ENCODE assay signal across 9 cellular contexts in genomic region chr3:58434990-58435389, GRCh38. TPM values are rescaled to one million over a fixed set of nuclear protein-coding genes. Genes with fewer than 3 reads are reported as not detected.
DNase-seq lines count a peak whose midpoint lies in the region; ATAC-seq, FAIRE-seq and TF ChIP-seq lines count a peak whose summit lies in the region.
"Had no signal": no experiment of that assay in that cellular context is flagged by ENCODE, and none has a peak within 500 bp of the region (broad histone marks: within the 10 kb centered on the region; RNA-seq: fewer than 3 reads in every experiment).

No MANE protein-coding gene starts in this region.

- peaks cover 0 to 7% of the 10 kb centered on the region in 2 donors for H3K27me3 Mint-ChIP-seq in natural killer cell (ENCODE audit: low read depth in 2 of 2)
- no peaks in the 10 kb centered on the region for H3K27me3 Mint-ChIP-seq in natural killer cell treated with Interleukin-12 subunit alpha and Interleukin-12 subunit beta and Interleukin-15 and Interleukin-18, amount 100 ng/mL, for 72 hours

- no peak for ATAC-seq in natural killer cell
- no peak for ATAC-seq in natural killer cell treated with Interleukin-12 subunit alpha and Interleukin-12 subunit beta and Interleukin-15 and Interleukin-18, amount 100 ng/mL, for 72 hours
- ATAC-seq in GM19324 (IDR thresholded peaks at IDR 0.05; ENCODE audit: low FRiP score, unreplicated experiment) = no peak
- no peak for ATAC-seq in lower lobe of right lung
- no peak for ATAC-seq in HG03139 (IDR thresholded peaks at IDR 0.05; ENCODE audit: unreplicated experiment)

- peaks cover 19 to 22% of the 10 kb centered on the region in 2 donors for H3K4me1 Mint-ChIP-seq in natural killer cell
- H3K4me1 Mint-ChIP-seq in natural killer cell treated with Interleukin-12 subunit alpha and Interleukin-12 subunit beta and Interleukin-15 and Interleukin-18, amount 100 ng/mL, for 72 hours (ENCODE audit: low read depth in 2 of 2) = peaks cover 19 to 23% of the 10 kb centered on the region in 2 donors

- no peak for FAIRE-seq in bronchial epithelial cell (lab: Jason Lieb, UNC)

- H3K27me3 ChIP-seq in bronchial epithelial cell (ENCODE audit: control insufficient read depth, insufficient read depth, low read length) (no peaks in the 10 kb centered on the region), lower lobe of right lung (ENCODE audit: low read depth) (no peaks in the 10 kb centered on the region)

- no peaks in the 10 kb centered on the region for H3K9me3 Mint-ChIP-seq in natural killer cell
- no peaks in the 10 kb centered on the region for H3K9me3 Mint-ChIP-seq in natural killer cell treated with Interleukin-12 subunit alpha and Interleukin-12 subunit beta and Interleukin-15 and Interleukin-18, amount 100 ng/mL, for 72 hours

- no peak overlapping the region for H3K4me3 ChIP-seq in bronchial epithelial cell (ENCODE audit: low read depth, low read length)
- no peak overlapping the region for H3K4me3 ChIP-seq in lower lobe of right lung

- no peak overlapping the region for H3K27ac ChIP-seq in lower lobe of right lung

- peak overlapping the region; percentile 2 for H3K4me3 Mint-ChIP-seq in natural killer cell
- no peak overlapping the region for H3K4me3 Mint-ChIP-seq in natural killer cell treated with Interleukin-12 subunit alpha and Interleukin-12 subunit beta and Interleukin-15 and Interleukin-18, amount 100 ng/mL, for 72 hours

- no peak overlapping the region for H3K27ac Mint-ChIP-seq in natural killer cell
- peak overlapping the region in 1 of 2 donors; percentile 17 for H3K27ac Mint-ChIP-seq in natural killer cell treated with Interleukin-12 subunit alpha and Interleukin-12 subunit beta and Interleukin-15 and Interleukin-18, amount 100 ng/mL, for 72 hours

- no peaks in the 10 kb centered on the region for H3K36me3 Mint-ChIP-seq in natural killer cell
- peaks cover 5% of the 10 kb centered on the region for H3K36me3 Mint-ChIP-seq in natural killer cell treated with Interleukin-12 subunit alpha and Interleukin-12 subunit beta and Interleukin-15 and Interleukin-18, amount 100 ng/mL, for 72 hours

- H3K9me3 ChIP-seq in lower lobe of right lung = no peaks in the 10 kb centered on the region

- peaks cover 38% of the 10 kb centered on the region for H3K4me1 ChIP-seq in lower lobe of right lung

- no peak for DNase-seq in natural killer cell
- DNase-seq in natural killer cell treated with Interleukin-12 subunit alpha and Interleukin-12 subunit beta and Interleukin-15 and Interleukin-18, amount 100 ng/mL, for 72 hours (ENCODE audit: low spot score) = no peak
- peak; percentile 54 for DNase-seq in bronchial epithelial cell (ENCODE audit: low read depth)
- DNase-seq in kidney tubule cell (ENCODE audit: low spot score) = peak; percentile 70
- no peak for DNase-seq in lower lobe of right lung
- DNase-seq in activated CD4-positive, alpha-beta T cell treated with anti-CD3 and anti-CD28 coated beads for 48 hours = no peak
- DNase-seq: midbrain had no signal

- TF ChIP-seq CTCF in natural killer cell (IDR thresholded peaks at IDR 0.05) (no peak), bronchial epithelial cell (IDR thresholded peaks at IDR 0.05; ENCODE audit: insufficient read depth, low read length, severe bottlenecking) (no peak), lower lobe of right lung (IDR thresholded peaks at IDR 0.05) (no peak)

- H3K36me3 ChIP-seq in bronchial epithelial cell (ENCODE audit: control insufficient read depth, insufficient read depth, low read length) (peaks cover 4% of the 10 kb centered on the region), lower lobe of right lung (peaks cover 22% of the 10 kb centered on the region)

- intact Hi-C loops in natural killer cell (cut with micrococcal nuclease) = no loop called here
- intact Hi-C loops in lower lobe of right lung (cut with DNase I) = no loop called here

RNA-seq across cellular contexts. Expression of gene PDHB, which starts 1.4 kb away (rescaled TPM):
- 10 to 100 TPM; 33.7 to 52.4 (median 39.9) TPM for total RNA-seq in natural killer cell
- total RNA-seq in natural killer cell treated with Interleukin-12 subunit alpha and Interleukin-12 subunit beta and Interleukin-15 and Interleukin-18, amount 100 ng/mL, for 72 hours = 10 to 100 TPM; 30.6 to 41.7 TPM
- 32.4 and 37.5 TPM in 2 replicates for total RNA-seq in bronchial epithelial cell
- total RNA-seq in lower lobe of right lung = 47.7 TPM

RNA-seq across cellular contexts. Expression of gene KCTD6, which starts 56.9 kb away (rescaled TPM):
- total RNA-seq in natural killer cell (10 to 100 TPM in 1 of 3 donors, 1 to 10 TPM in 2; 4.5 to 12.9 (median 7.5) TPM), bronchial epithelial cell (3.9 and 5.0 TPM in 2 replicates), lower lobe of right lung (8.2 TPM)
- total RNA-seq in natural killer cell treated with Interleukin-12 subunit alpha and Interleukin-12 subunit beta and Interleukin-15 and Interleukin-18, amount 100 ng/mL, for 72 hours = 1 to 10 TPM; 4.0 to 5.3 TPM

Comparison
In these comparisons a context has a peak if more than half of its experiments do, and no peak if none do; other contexts are left out.
1. DNase-seq: peak in bronchial epithelial cell (single experiment) and kidney tubule cell (single experiment); none in natural killer cell (single experiment), natural killer cell treated with Interleukin-12 subunit alpha and Interleukin-12 subunit beta and Interleukin-15 and Interleukin-18, amount 100 ng/mL, for 72 hours (single experiment), lower lobe of right lung (single experiment) and activated CD4-positive, alpha-beta T cell treated with anti-CD3 and anti-CD28 coated beads for 48 hours (single experiment).